ENCODE assay signal across 1 cellular context in genomic region chr16:75110637-75111513, GRCh38.
TF ChIP-seq lines count a peak whose summit lies in the region.

No MANE protein-coding gene starts in this region.

TF ChIP-seq in K562, 482 proteins besides CTCF, POLR2A, EP300 and RAD21 (continued from another document and continues in another):
- TF ChIP-seq, protein P1, sequence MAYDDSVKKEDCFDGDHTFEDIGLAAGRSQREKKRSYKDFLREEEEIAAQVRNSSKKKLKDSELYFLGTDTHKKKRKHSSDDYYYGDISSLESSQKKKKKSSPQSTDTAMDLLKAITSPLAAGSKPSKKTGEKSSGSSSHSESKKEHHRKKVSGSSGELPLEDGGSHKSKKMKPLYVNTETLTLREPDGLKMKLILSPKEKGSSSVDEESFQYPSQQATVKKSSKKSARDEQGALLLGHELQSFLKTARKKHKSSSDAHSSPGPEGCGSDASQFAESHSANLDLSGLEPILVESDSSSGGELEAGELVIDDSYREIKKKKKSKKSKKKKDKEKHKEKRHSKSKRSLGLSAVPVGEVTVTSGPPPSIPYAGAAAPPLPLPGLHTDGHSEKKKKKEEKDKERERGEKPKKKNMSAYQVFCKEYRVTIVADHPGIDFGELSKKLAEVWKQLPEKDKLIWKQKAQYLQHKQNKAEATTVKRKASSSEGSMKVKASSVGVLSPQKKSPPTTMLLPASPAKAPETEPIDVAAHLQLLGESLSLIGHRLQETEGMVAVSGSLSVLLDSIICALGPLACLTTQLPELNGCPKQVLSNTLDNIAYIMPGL (CRISPR knock-in tag; IDR thresholded peaks at IDR 0.05), result no peak
- TF ChIP-seq E2F6 (IDR thresholded peaks at IDR 0.05; ENCODE audit: borderline replicate concordance in 1 of 2, extremely low read depth in 1 of 2, insufficient read depth in 1 of 2, insufficient read length in 1 of 2, low read depth in 1 of 2, low read length in 1 of 2, poor library complexity in 1 of 2, severe bottlenecking in 1 of 2) (peak; percentile 17 to 55), SIN3A (IDR thresholded peaks at IDR 0.05; ENCODE audit: borderline replicate concordance in 2 of 2, control insufficient read depth in 1 of 2, low read depth in 2 of 2, low read length in 2 of 2) (peak; percentile 40 to 79; a peak in 2 of 4 replicates), HDAC3 (IDR thresholded peaks at IDR 0.05; ENCODE audit: borderline replicate concordance, partially characterized antibody) (no peak), BHLHE40 (IDR thresholded peaks at IDR 0.05; ENCODE audit: low read length) (peak; percentile 51), MCM2 (IDR thresholded peaks at IDR 0.05; ENCODE audit: low read depth) (no peak), ASH1L (IDR thresholded peaks at IDR 0.05; ENCODE audit: borderline replicate concordance, low read depth, partially characterized antibody) (no peak), GTF2E2 (tag; IDR thresholded peaks at IDR 0.05) (no peak), LEF1 (IDR thresholded peaks at IDR 0.05) (peak; percentile 35; the same call in 1 of the 2 replicates), CAMTA2 (CRISPR knock-in tag; conservative IDR thresholded peaks at IDR 0.05) (0 out of 2 replicates have a peak, but pooled peaks have one; percentile 29), TOE1 (IDR thresholded peaks at IDR 0.05; ENCODE audit: borderline replicate concordance) (peak; percentile 66; the same call in 1 of the 2 replicates), TOE1 (CRISPR knock-in tag; IDR thresholded peaks at IDR 0.05; ENCODE audit: borderline replicate concordance, low read depth) (no peak), ZFP30 (CRISPR knock-in tag; IDR thresholded peaks at IDR 0.05; ENCODE audit: borderline replicate concordance) (no peak), MECOM (CRISPR knock-in tag; IDR thresholded peaks at IDR 0.05) (no peak), BRCA1 (IDR thresholded peaks at IDR 0.05) (no peak), BRCA1 (CRISPR knock-in tag; IDR thresholded peaks at IDR 0.05) (no peak), LCOR (CRISPR knock-in tag; IDR thresholded peaks at IDR 0.05) (peak; percentile 88; the same call in 1 of the 2 replicates), NBN (IDR thresholded peaks at IDR 0.05; ENCODE audit: low read depth) (peak; percentile 52; the same call in 1 of the 2 replicates), PML (IDR thresholded peaks at IDR 0.05; ENCODE audit: low read length) (no peak; the same call in 1 of the 2 replicates), PBX2 (CRISPR knock-in tag; IDR thresholded peaks at IDR 0.05; ENCODE audit: low read depth) (no peak), PBX2 (tag; conservative IDR thresholded peaks at IDR 0.05; ENCODE audit: low read depth) (peak; percentile 48), ZBTB8A (IDR thresholded peaks at IDR 0.05; ENCODE audit: partially characterized antibody) (no peak), TAL1 (IDR thresholded peaks at IDR 0.05) (no peak), POLR2B (IDR thresholded peaks at IDR 0.05; ENCODE audit: low read depth, partially characterized antibody) (peak; percentile 28), NFRKB (IDR thresholded peaks at IDR 0.05; ENCODE audit: low read depth) (no peak), NEUROD1 (IDR thresholded peaks at IDR 0.05; ENCODE audit: borderline replicate concordance, low read depth, low read length, partially characterized antibody) (peak; percentile 45), NRF1 (conservative IDR thresholded peaks at IDR 0.05 in 1 of 2, IDR thresholded peaks at IDR 0.05 in 1 of 2) (peak; percentile 55), ARID3A (IDR thresholded peaks at IDR 0.05; ENCODE audit: borderline replicate concordance, low read depth, low read length) (0 out of 2 replicates have a peak, but pooled peaks have one; percentile 27), ZKSCAN3 (CRISPR knock-in tag; IDR thresholded peaks at IDR 0.05) (no peak), ARNT (IDR thresholded peaks at IDR 0.05) (no peak), SMAD4 (CRISPR knock-in tag; conservative IDR thresholded peaks at IDR 0.05) (no peak), DEAF1 (CRISPR knock-in tag; IDR thresholded peaks at IDR 0.05) (peak; percentile 83), RBBP5 (IDR thresholded peaks at IDR 0.05; ENCODE audit: borderline replicate concordance, insufficient read depth, low read length, poor library complexity, severe bottlenecking) (peak; percentile 52), CEBPB (tag; IDR thresholded peaks at IDR 0.05) (no peak), NUFIP1 (IDR thresholded peaks at IDR 0.05; ENCODE audit: partially characterized antibody) (peak; percentile 46), ZBTB12 (CRISPR knock-in tag; IDR thresholded peaks at IDR 0.05) (no peak), SIN3B (IDR thresholded peaks at IDR 0.05; ENCODE audit: low read depth) (peak; percentile 24; the same call in 1 of the 2 replicates), JUN (IDR thresholded peaks at IDR 0.05; ENCODE audit: borderline replicate concordance, low read depth, low read length) (peak; percentile 9; the same call in 1 of the 2 replicates), JUN (CRISPR knock-in tag; IDR thresholded peaks at IDR 0.05; ENCODE audit: borderline replicate concordance) (no peak), HDGF (IDR thresholded peaks at IDR 0.05) (peak; percentile 79), ZNF174 (CRISPR knock-in tag; IDR thresholded peaks at IDR 0.05) (no peak), CTBP1 (IDR thresholded peaks at IDR 0.05; ENCODE audit: borderline replicate concordance) (peak; percentile 94), MTA3 (IDR thresholded peaks at IDR 0.05; ENCODE audit: borderline replicate concordance) (peak; percentile 83; the same call in 1 of the 2 replicates)
- TF ChIP-seq, protein P2, sequence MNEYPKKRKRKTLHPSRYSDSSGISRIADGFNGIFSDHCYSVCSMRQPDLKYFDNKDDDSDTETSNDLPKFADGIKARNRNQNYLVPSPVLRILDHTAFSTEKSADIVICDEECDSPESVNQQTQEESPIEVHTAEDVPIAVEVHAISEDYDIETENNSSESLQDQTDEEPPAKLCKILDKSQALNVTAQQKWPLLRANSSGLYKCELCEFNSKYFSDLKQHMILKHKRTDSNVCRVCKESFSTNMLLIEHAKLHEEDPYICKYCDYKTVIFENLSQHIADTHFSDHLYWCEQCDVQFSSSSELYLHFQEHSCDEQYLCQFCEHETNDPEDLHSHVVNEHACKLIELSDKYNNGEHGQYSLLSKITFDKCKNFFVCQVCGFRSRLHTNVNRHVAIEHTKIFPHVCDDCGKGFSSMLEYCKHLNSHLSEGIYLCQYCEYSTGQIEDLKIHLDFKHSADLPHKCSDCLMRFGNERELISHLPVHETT (CRISPR knock-in tag; conservative IDR thresholded peaks at IDR 0.05 in 1 of 2, IDR thresholded peaks at IDR 0.05 in 1 of 2), result no peak
- TF ChIP-seq, protein P3, sequence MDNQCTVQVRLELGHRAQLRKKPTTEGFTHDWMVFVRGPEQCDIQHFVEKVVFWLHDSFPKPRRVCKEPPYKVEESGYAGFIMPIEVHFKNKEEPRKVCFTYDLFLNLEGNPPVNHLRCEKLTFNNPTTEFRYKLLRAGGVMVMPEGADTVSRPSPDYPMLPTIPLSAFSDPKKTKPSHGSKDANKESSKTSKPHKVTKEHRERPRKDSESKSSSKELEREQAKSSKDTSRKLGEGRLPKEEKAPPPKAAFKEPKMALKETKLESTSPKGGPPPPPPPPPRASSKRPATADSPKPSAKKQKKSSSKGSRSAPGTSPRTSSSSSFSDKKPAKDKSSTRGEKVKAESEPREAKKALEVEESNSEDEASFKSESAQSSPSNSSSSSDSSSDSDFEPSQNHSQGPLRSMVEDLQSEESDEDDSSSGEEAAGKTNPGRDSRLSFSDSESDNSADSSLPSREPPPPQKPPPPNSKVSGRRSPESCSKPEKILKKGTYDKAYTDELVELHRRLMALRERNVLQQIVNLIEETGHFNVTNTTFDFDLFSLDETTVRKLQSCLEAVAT (IDR thresholded peaks at IDR 0.05), result peak in 1 of 2 experiments; percentile 22; a peak in 1 of 4 replicates
- TF ChIP-seq, protein P4, sequence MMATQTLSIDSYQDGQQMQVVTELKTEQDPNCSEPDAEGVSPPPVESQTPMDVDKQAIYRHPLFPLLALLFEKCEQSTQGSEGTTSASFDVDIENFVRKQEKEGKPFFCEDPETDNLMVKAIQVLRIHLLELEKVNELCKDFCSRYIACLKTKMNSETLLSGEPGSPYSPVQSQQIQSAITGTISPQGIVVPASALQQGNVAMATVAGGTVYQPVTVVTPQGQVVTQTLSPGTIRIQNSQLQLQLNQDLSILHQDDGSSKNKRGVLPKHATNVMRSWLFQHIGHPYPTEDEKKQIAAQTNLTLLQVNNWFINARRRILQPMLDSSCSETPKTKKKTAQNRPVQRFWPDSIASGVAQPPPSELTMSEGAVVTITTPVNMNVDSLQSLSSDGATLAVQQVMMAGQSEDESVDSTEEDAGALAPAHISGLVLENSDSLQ (IDR thresholded peaks at IDR 0.05), result peak; percentile 93
- TF ChIP-seq, protein P5, sequence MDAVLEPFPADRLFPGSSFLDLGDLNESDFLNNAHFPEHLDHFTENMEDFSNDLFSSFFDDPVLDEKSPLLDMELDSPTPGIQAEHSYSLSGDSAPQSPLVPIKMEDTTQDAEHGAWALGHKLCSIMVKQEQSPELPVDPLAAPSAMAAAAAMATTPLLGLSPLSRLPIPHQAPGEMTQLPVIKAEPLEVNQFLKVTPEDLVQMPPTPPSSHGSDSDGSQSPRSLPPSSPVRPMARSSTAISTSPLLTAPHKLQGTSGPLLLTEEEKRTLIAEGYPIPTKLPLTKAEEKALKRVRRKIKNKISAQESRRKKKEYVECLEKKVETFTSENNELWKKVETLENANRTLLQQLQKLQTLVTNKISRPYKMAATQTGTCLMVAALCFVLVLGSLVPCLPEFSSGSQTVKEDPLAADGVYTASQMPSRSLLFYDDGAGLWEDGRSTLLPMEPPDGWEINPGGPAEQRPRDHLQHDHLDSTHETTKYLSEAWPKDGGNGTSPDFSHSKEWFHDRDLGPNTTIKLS (IDR thresholded peaks at IDR 0.05; ENCODE audit: borderline replicate concordance, low read depth), result peak; percentile 58; the same call in 1 of the 2 replicates
- TF ChIP-seq, protein P6, sequence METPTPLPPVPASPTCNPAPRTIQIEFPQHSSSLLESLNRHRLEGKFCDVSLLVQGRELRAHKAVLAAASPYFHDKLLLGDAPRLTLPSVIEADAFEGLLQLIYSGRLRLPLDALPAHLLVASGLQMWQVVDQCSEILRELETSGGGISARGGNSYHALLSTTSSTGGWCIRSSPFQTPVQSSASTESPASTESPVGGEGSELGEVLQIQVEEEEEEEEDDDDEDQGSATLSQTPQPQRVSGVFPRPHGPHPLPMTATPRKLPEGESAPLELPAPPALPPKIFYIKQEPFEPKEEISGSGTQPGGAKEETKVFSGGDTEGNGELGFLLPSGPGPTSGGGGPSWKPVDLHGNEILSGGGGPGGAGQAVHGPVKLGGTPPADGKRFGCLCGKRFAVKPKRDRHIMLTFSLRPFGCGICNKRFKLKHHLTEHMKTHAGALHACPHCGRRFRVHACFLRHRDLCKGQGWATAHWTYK (CRISPR knock-in tag; IDR thresholded peaks at IDR 0.05), result peak; percentile 56; the same call in 1 of the 2 replicates
